8 cellular contexts compared by ENCODE assay signal in the genomic region with DNA sequence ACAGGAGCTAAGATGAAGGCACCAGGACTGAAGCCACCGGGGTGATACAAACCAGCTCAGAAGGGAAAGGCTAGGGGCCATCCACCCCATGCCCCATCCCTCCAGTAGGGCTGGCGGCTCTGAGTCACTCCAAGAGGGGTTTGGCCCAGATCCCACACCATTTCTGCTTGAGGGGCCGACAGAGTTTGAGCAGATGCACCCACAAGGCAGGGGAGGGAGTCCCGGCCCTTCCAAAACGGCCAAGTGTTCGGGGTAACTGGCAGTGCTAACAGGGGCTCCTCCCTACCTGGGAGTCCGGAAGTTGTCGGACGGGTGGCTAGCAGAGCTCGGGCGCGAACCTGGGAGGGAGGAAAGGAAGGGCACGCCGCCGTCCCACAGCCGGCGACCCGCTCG. TPM values are rescaled to one million over a fixed set of nuclear protein-coding genes. Genes with fewer than 3 reads are reported as not detected.
DNase-seq lines count a peak whose midpoint lies in the region; ATAC-seq and TF ChIP-seq lines count a peak whose summit lies in the region.

No MANE protein-coding gene starts in this region.

- H3K27ac ChIP-seq in psoas muscle: peak overlapping the region; percentile 93

- intact Hi-C loops in Calu3 (cut with micrococcal nuclease; ENCODE audit: unreplicated experiment): loop anchor here (5.0 kb wide), 1 partner anchor 83 kb away; a partner anchor contains a TSS
- intact Hi-C loops in activated T-helper 1 cell treated with anti-CD3 and anti-CD28 coated beads, Interleukin-12 subunit alpha, Interleukin-12 subunit beta, Interleukin-2, Interleukin-4 antibody, amounts not matched to agents 30 ng/mL and 10 ng/mL and 1 ng/mL, durations not matched to agents 14 hours and 24 hours and 36 hours (cut with micrococcal nuclease): loop anchor here (1.0 to 5.0 kb wide), 8 partner anchors 11 to 393 kb away; a partner anchor contains a TSS
- intact Hi-C loops in psoas muscle (cut with DNase I): no loop called here

- TF ChIP-seq CTCF in Calu3 (IDR thresholded peaks at IDR 0.05; ENCODE audit: unreplicated experiment) (no peak), GM20000 (IDR thresholded peaks at IDR 0.05; ENCODE audit: extremely low read depth, missing control alignments) (no peak), glutamatergic neuron (IDR thresholded peaks at IDR 0.05; ENCODE audit: partially characterized antibody, unreplicated experiment) (no peak), psoas muscle (IDR thresholded peaks at IDR 0.05) (no peak)

- peak overlapping the region; percentile 67 for H3K4me3 ChIP-seq in psoas muscle

- H3K27me3 ChIP-seq in psoas muscle (ENCODE audit: insufficient read depth in 3 of 3, low read length in 2 of 3): no peaks in the 10 kb centered on the region

- peaks cover 55% of the 10 kb centered on the region for H3K36me3 Mint-ChIP-seq in Calu3 (ENCODE audit: insufficient read depth, unreplicated experiment)
- H3K36me3 Mint-ChIP-seq in activated T-helper 1 cell treated with anti-CD3 and anti-CD28 coated beads, Interleukin-12 subunit alpha, Interleukin-12 subunit beta, Interleukin-2, Interleukin-4 antibody, amounts not matched to agents 30 ng/mL and 10 ng/mL and 1 ng/mL, durations not matched to agents 14 hours and 24 hours and 36 hours (ENCODE audit: low read depth): peaks cover 5% of the 10 kb centered on the region
- no peaks in the 10 kb centered on the region for H3K36me3 Mint-ChIP-seq in glutamatergic neuron (ENCODE audit: unreplicated experiment)

- 0 to 34% (median 0%) methylated on average over 4 to 15 of the region's 19 CpGs for WGBS in psoas muscle, 3 donors

- DNase-seq in Calu3 (no peak), GM20000 (ENCODE audit: low spot score) (peak; percentile 29), HT1080 (ENCODE audit: low read depth) (peak; percentile 55), glutamatergic neuron (no peak), psoas muscle (peak in 1 of 2 donors; percentile 38), NCI-H2107 treated with DMSO at 0.1 percent for 48 hours (lab: John Stamatoyannopoulos, UW; ENCODE audit: unreplicated experiment) (no peak), NCI-H1436 treated with DMSO at 0.1 percent for 48 hours (lab: John Stamatoyannopoulos, UW) (no peak)
- no peak for DNase-seq in activated T-helper 1 cell treated with anti-CD3 and anti-CD28 coated beads, Interleukin-12 subunit alpha, Interleukin-12 subunit beta, Interleukin-2, Interleukin-4 antibody, amounts not matched to agents 30 ng/mL and 10 ng/mL and 1 ng/mL, durations not matched to agents 14 hours and 24 hours and 36 hours (ENCODE audit: low spot score)

- peaks cover 2% of the 10 kb centered on the region for H3K4me1 ChIP-seq in psoas muscle

- H3K27ac Mint-ChIP-seq in Calu3 (ENCODE audit: unreplicated experiment): peak overlapping the region; percentile 82
- peak overlapping the region; percentile 83 for H3K27ac Mint-ChIP-seq in activated T-helper 1 cell treated with anti-CD3 and anti-CD28 coated beads, Interleukin-12 subunit alpha, Interleukin-12 subunit beta, Interleukin-2, Interleukin-4 antibody, amounts not matched to agents 30 ng/mL and 10 ng/mL and 1 ng/mL, durations not matched to agents 14 hours and 24 hours and 36 hours
- peak overlapping the region; percentile 55 for H3K27ac Mint-ChIP-seq in glutamatergic neuron (ENCODE audit: unreplicated experiment)

- BruUV-seq in Calu3 (replicated peaks; lab: Mats Ljungman, UMichigan): TSS peak; percentile 74

- no peaks in the 10 kb centered on the region for H3K9me3 ChIP-seq in psoas muscle

- H3K4me1 Mint-ChIP-seq in Calu3 (ENCODE audit: low read depth, unreplicated experiment) (peaks cover 11% of the 10 kb centered on the region), glutamatergic neuron (ENCODE audit: low read depth, unreplicated experiment) (no peaks in the 10 kb centered on the region)
- H3K4me1 Mint-ChIP-seq in activated T-helper 1 cell treated with anti-CD3 and anti-CD28 coated beads, Interleukin-12 subunit alpha, Interleukin-12 subunit beta, Interleukin-2, Interleukin-4 antibody, amounts not matched to agents 30 ng/mL and 10 ng/mL and 1 ng/mL, durations not matched to agents 14 hours and 24 hours and 36 hours (ENCODE audit: low read depth): peaks cover 10% of the 10 kb centered on the region

- H3K27me3 Mint-ChIP-seq in Calu3 (ENCODE audit: unreplicated experiment): no peaks in the 10 kb centered on the region
- no peaks in the 10 kb centered on the region for H3K27me3 Mint-ChIP-seq in activated T-helper 1 cell treated with anti-CD3 and anti-CD28 coated beads, Interleukin-12 subunit alpha, Interleukin-12 subunit beta, Interleukin-2, Interleukin-4 antibody, amounts not matched to agents 30 ng/mL and 10 ng/mL and 1 ng/mL, durations not matched to agents 14 hours and 24 hours and 36 hours (ENCODE audit: insufficient read depth)
- H3K27me3 Mint-ChIP-seq in glutamatergic neuron (ENCODE audit: unreplicated experiment): no peaks in the 10 kb centered on the region

- H3K9me3 Mint-ChIP-seq in Calu3 (ENCODE audit: low read depth, unreplicated experiment) (no peaks in the 10 kb centered on the region), glutamatergic neuron (ENCODE audit: unreplicated experiment) (peaks cover 4% of the 10 kb centered on the region)
- no peaks in the 10 kb centered on the region for H3K9me3 Mint-ChIP-seq in activated T-helper 1 cell treated with anti-CD3 and anti-CD28 coated beads, Interleukin-12 subunit alpha, Interleukin-12 subunit beta, Interleukin-2, Interleukin-4 antibody, amounts not matched to agents 30 ng/mL and 10 ng/mL and 1 ng/mL, durations not matched to agents 14 hours and 24 hours and 36 hours

- peak; percentile 1 to 19 (median 5) for ATAC-seq in psoas muscle

- CTCF ChIA-PET in Calu3 (lab: Charles Lee): interaction anchor here (1.1 to 1.8 kb wide), 2 partner anchors 10 to 37 kb away, joined by 4 to 5 read pairs; no protein-coding TSS in a partner anchor

- H3K4me3 Mint-ChIP-seq in Calu3 (ENCODE audit: low read depth, unreplicated experiment) (peak overlapping the region; percentile 80), glutamatergic neuron (ENCODE audit: unreplicated experiment) (peak overlapping the region; percentile 85)
- H3K4me3 Mint-ChIP-seq in activated T-helper 1 cell treated with anti-CD3 and anti-CD28 coated beads, Interleukin-12 subunit alpha, Interleukin-12 subunit beta, Interleukin-2, Interleukin-4 antibody, amounts not matched to agents 30 ng/mL and 10 ng/mL and 1 ng/mL, durations not matched to agents 14 hours and 24 hours and 36 hours: peak overlapping the region; percentile 90

- peaks cover 2 to 8% of the 10 kb centered on the region in 2 donors for H3K36me3 ChIP-seq in psoas muscle (ENCODE audit: insufficient read depth in 1 of 2, low read depth in 1 of 2)

RNA-seq across cellular contexts. Expression of a gene that starts 0.4 kb away (rescaled TPM):
- total RNA-seq in Calu3 (2022) (21.5 and 27.1 TPM in 2 replicates), glutamatergic neuron (ENCODE audit: unreplicated experiment) (6.1 TPM), psoas muscle (10 to 100 TPM in 3 of 4 donors, 1 to 10 TPM in 1; 7.2 to 15.7 (median 13.8) TPM)
- 26.9 and 28.0 TPM in 2 replicates for total RNA-seq in HT1080 (2014; rRNA removed; shearing (Covaris generic))
- polyA plus RNA-seq in HT1080 (2015; cell fraction: cytosol; rRNA removed): 32.6 and 35.8 TPM in 2 replicates
- polyA plus RNA-seq in HT1080 (2015; cell fraction: nucleus; rRNA removed): 16.5 and 17.7 TPM in 2 replicates
- 19.9 and 23.1 TPM in 2 replicates for total RNA-seq in activated T-helper 1 cell treated with anti-CD3 and anti-CD28 coated beads, Interleukin-12 subunit alpha, Interleukin-12 subunit beta, Interleukin-2, Interleukin-4 antibody, amounts not matched to agents 30 ng/mL and 10 ng/mL and 1 ng/mL, durations not matched to agents 14 hours and 24 hours and 36 hours
- 10 to 100 TPM; 16.3 to 39.8 (median 32.2) TPM for polyA plus RNA-seq in psoas muscle

RNA-seq across cellular contexts. Expression of a gene that starts 3.6 kb away (rescaled TPM):
- 37.6 and 41.3 TPM in 2 replicates for total RNA-seq in Calu3 (2022)
- 54.5 and 61.7 TPM in 2 replicates for total RNA-seq in HT1080 (2014; rRNA removed; shearing (Covaris generic))
- 34.7 and 44.0 TPM in 2 replicates for polyA plus RNA-seq in HT1080 (2015; cell fraction: cytosol; rRNA removed)
- polyA plus RNA-seq in HT1080 (2015; cell fraction: nucleus; rRNA removed): 17.0 and 25.5 TPM in 2 replicates
- total RNA-seq in activated T-helper 1 cell treated with anti-CD3 and anti-CD28 coated beads, Interleukin-12 subunit alpha, Interleukin-12 subunit beta, Interleukin-2, Interleukin-4 antibody, amounts not matched to agents 30 ng/mL and 10 ng/mL and 1 ng/mL, durations not matched to agents 14 hours and 24 hours and 36 hours: 59.2 and 63.5 TPM in 2 replicates
- total RNA-seq in glutamatergic neuron (ENCODE audit: unreplicated experiment): 28.4 TPM
- 10 to 100 TPM; 38.3 to 69.9 (median 46.3) TPM for total RNA-seq in psoas muscle
- 100 to 1,000 TPM in 2 of 3 donors, 10 to 100 TPM in 1; 64.4 to 118 (median 106) TPM for polyA plus RNA-seq in psoas muscle

RNA-seq across cellular contexts. Expression of a gene that starts 10.9 kb away (rescaled TPM):
- 25.5 and 25.6 TPM in 2 replicates for total RNA-seq in Calu3 (2022)
- 37.4 and 40.2 TPM in 2 replicates for total RNA-seq in HT1080 (2014; rRNA removed; shearing (Covaris generic))
- 22.1 and 27.4 TPM in 2 replicates for polyA plus RNA-seq in HT1080 (2015; cell fraction: cytosol; rRNA removed)
- polyA plus RNA-seq in HT1080 (2015; cell fraction: nucleus; rRNA removed): 5.7 and 6.7 TPM in 2 replicates
- 60.3 and 63.2 TPM in 2 replicates for total RNA-seq in activated T-helper 1 cell treated with anti-CD3 and anti-CD28 coated beads, Interleukin-12 subunit alpha, Interleukin-12 subunit beta, Interleukin-2, Interleukin-4 antibody, amounts not matched to agents 30 ng/mL and 10 ng/mL and 1 ng/mL, durations not matched to agents 14 hours and 24 hours and 36 hours
- total RNA-seq in glutamatergic neuron (ENCODE audit: unreplicated experiment): 8.8 TPM
- 10 to 100 TPM; 10.7 to 24.1 (median 22.7) TPM for total RNA-seq in psoas muscle
- 10 to 100 TPM; 24.3 to 64.8 (median 27.4) TPM for polyA plus RNA-seq in psoas muscle

RNA-seq across cellular contexts. Expression of a gene that starts 26.0 kb away (rescaled TPM):
- total RNA-seq in Calu3 (2022) (36.8 and 39.5 TPM in 2 replicates), glutamatergic neuron (ENCODE audit: unreplicated experiment) (32.0 TPM), psoas muscle (10 to 100 TPM; 29.7 to 34.8 (median 32.8) TPM)
- 20.2 and 22.9 TPM in 2 replicates for total RNA-seq in HT1080 (2014; rRNA removed; shearing (Covaris generic))
- polyA plus RNA-seq in HT1080 (2015; cell fraction: cytosol; rRNA removed): 24.9 and 27.5 TPM in 2 replicates
- polyA plus RNA-seq in HT1080 (2015; cell fraction: nucleus; rRNA removed): 38.1 and 41.4 TPM in 2 replicates
- 35.9 and 40.1 TPM in 2 replicates for total RNA-seq in activated T-helper 1 cell treated with anti-CD3 and anti-CD28 coated beads, Interleukin-12 subunit alpha, Interleukin-12 subunit beta, Interleukin-2, Interleukin-4 antibody, amounts not matched to agents 30 ng/mL and 10 ng/mL and 1 ng/mL, durations not matched to agents 14 hours and 24 hours and 36 hours
- 10 to 100 TPM; 37.5 to 40.4 (median 37.7) TPM for polyA plus RNA-seq in psoas muscle

RNA-seq across cellular contexts. Expression of a gene that starts 31.9 kb away (rescaled TPM):
- total RNA-seq in Calu3 (2022) (74.0 and 82.6 TPM in 2 replicates), glutamatergic neuron (ENCODE audit: unreplicated experiment) (458 TPM), psoas muscle (1 to 10 TPM; 3.3 to 6.5 (median 6.0) TPM)
- total RNA-seq in HT1080 (2014; rRNA removed; shearing (Covaris generic)): 3.4 and 4.0 TPM in 2 replicates
- 4.3 TPM in 2 replicates for polyA plus RNA-seq in HT1080 (2015; cell fraction: cytosol; rRNA removed)
- 32.6 and 40.3 TPM in 2 replicates for polyA plus RNA-seq in HT1080 (2015; cell fraction: nucleus; rRNA removed)
- total RNA-seq in activated T-helper 1 cell treated with anti-CD3 and anti-CD28 coated beads, Interleukin-12 subunit alpha, Interleukin-12 subunit beta, Interleukin-2, Interleukin-4 antibody, amounts not matched to agents 30 ng/mL and 10 ng/mL and 1 ng/mL, durations not matched to agents 14 hours and 24 hours and 36 hours: 45.4 and 61.1 TPM in 2 replicates
- polyA plus RNA-seq in psoas muscle: 1 to 10 TPM; 1.7 to 2.6 (median 2.5) TPM

Comparison
In these comparisons a context has a peak if more than half of its experiments do, and no peak if none do; other contexts are left out.
1. DNase-seq: peak in GM20000 (single experiment) and HT1080 (single experiment); none in Calu3 (single experiment), activated T-helper 1 cell treated with anti-CD3 and anti-CD28 coated beads, Interleukin-12 subunit alpha, Interleukin-12 subunit beta, Interleukin-2, Interleukin-4 antibody, amounts not matched to agents 30 ng/mL and 10 ng/mL and 1 ng/mL, durations not matched to agents 14 hours and 24 hours and 36 hours (single experiment), glutamatergic neuron (single experiment), NCI-H2107 treated with DMSO at 0.1 percent for 48 hours (single experiment) and NCI-H1436 treated with DMSO at 0.1 percent for 48 hours (single experiment).
2. intact Hi-C loops: an anchor here in Calu3 (5.0 kb wide) and activated T-helper 1 cell treated with anti-CD3 and anti-CD28 coated beads, Interleukin-12 subunit alpha, Interleukin-12 subunit beta, Interleukin-2, Interleukin-4 antibody, amounts not matched to agents 30 ng/mL and 10 ng/mL and 1 ng/mL, durations not matched to agents 14 hours and 24 hours and 36 hours (1.0 to 5.0 kb wide); none called in psoas muscle.
3. Peak in every context shown above with its lines, with median percentiles within 50 percentile points of each other: H3K27ac Mint-ChIP-seq and H3K4me3 Mint-ChIP-seq.